Comparison of ENCODE assay signal across 17 cellular contexts in the genomic region with DNA sequence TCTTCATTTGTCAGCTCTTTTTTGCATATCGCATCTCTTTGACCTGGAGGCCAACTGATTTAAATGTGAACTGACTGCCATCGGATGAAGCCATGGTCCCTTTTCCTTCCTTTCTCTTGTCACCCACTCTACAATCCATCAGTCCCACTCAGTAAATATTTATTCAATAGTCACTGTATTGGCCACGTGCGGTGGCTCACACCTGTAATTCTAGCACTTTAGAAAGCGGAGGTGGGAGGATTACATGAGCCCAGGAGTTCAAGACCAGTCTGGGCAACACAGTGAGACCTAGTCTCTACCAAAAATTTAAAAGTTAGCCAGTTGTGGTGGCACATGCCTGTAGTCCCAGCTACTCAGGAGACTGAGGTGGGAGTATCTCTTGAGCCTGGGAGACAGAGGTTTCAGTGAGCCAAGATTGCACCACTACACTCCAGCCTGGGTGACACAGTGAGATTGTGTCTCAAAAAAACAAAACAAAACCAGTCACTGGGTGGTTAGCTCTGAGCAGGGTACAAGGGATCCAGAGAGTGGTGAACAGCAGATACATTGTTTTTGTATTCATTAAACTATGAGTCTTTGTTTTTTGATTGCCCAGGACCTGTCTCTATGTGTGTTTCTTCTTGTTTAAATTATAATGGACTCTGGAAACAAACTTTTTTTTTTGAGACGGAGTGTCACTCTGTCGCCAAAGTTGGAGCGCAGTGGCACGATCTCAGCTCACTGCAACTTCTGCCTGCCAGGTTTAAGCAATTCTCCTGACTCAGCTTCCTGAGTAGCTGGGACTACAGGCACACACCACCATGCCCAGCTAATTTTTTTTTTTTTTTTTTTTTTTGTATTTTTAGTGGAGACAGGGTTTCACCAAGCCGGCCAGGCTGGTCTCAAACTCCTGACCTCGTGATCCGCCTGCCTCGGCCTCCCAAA. TPM values are rescaled to one million over a fixed set of nuclear protein-coding genes. Genes with fewer than 3 reads are reported as not detected.
A peak's percentile ranks its signal among the peaks of the same experiment; 100 is the strongest.
DNase-seq lines count a peak whose midpoint lies in the region; ATAC-seq lines count a peak whose summit lies in the region.
"Had no signal": no experiment of that assay in that cellular context is flagged by ENCODE, and none has a peak within 500 bp of the region (broad histone marks: within the 10 kb centered on the region; RNA-seq: fewer than 3 reads in every experiment).

No MANE protein-coding gene starts in this region.

- no peaks in the 10 kb centered on the region for H3K27me3 Mint-ChIP-seq in dendritic cell treated with granulocyte-macrophage colony-stimulating factor and Interleukin-4, amounts not matched to agents 40 ng/mL and 50 ng/mL, for 4 days
- no peaks in the 10 kb centered on the region for H3K27me3 Mint-ChIP-seq in naive thymus-derived CD8-positive, alpha-beta T cell
- H3K27me3 Mint-ChIP-seq: activated naive CD8-positive, alpha-beta T cell had no signal

- H3K9me3 Mint-ChIP-seq in dendritic cell treated with granulocyte-macrophage colony-stimulating factor and Interleukin-4, amounts not matched to agents 40 ng/mL and 50 ng/mL, for 4 days, result no peaks in the 10 kb centered on the region
- H3K9me3 Mint-ChIP-seq in naive thymus-derived CD8-positive, alpha-beta T cell, result no peaks in the 10 kb centered on the region

- H3K4me3 ChIP-seq in MG63, result no peak overlapping the region
- no peak overlapping the region for H3K4me3 ChIP-seq in mesendoderm (ENCODE audit: low read length)
- H3K4me3 ChIP-seq: esophagus squamous epithelium had no signal

- POLR2A ChIA-PET in naive thymus-derived CD8-positive, alpha-beta T cell (lab: Charles Lee), result interaction anchor here (0.7 kb wide), 1 partner anchor 50 kb away, joined by 5 read pairs; no protein-coding TSS in a partner anchor

- H3K4me3 Mint-ChIP-seq in dendritic cell treated with granulocyte-macrophage colony-stimulating factor and Interleukin-4, amounts not matched to agents 40 ng/mL and 50 ng/mL, for 4 days, result no peak overlapping the region
- no peak overlapping the region for H3K4me3 Mint-ChIP-seq in naive thymus-derived CD8-positive, alpha-beta T cell
- H3K4me3 Mint-ChIP-seq: activated naive CD8-positive, alpha-beta T cell had no signal

- H2BK15ac ChIP-seq in mesendoderm (replicated peaks; ENCODE audit: low read depth), result no peak overlapping the region

- no peak overlapping the region for H3K18ac ChIP-seq in mesendoderm (ENCODE audit: low read length)

- H3K27ac ChIP-seq in mesendoderm (ENCODE audit: low read depth, low read length), result no peak overlapping the region

- no peaks in the 10 kb centered on the region for H3K9me3 ChIP-seq in MG63
- H3K9me3 ChIP-seq: esophagus squamous epithelium had no signal

- peak; percentile 67 for DNase-seq in Ammon's horn (ENCODE audit: low spot score)
- DNase-seq in MG63, result peak; percentile 10
- no peak for DNase-seq in naive thymus-derived CD8-positive, alpha-beta T cell
- no peak for DNase-seq in mesendoderm
- no peak for DNase-seq in inferior parietal cortex (ENCODE audit: extremely low spot score)
- no peak for DNase-seq in NCI-H146 treated with DMSO at 0.1 percent for 48 hours (lab: John Stamatoyannopoulos, UW; ENCODE audit: unreplicated experiment)
- DNase-seq in NCI-H2107 (lab: John Stamatoyannopoulos, UW), result no peak
- DNase-seq: cerebellar nuclear complex; DMS79; esophagus squamous epithelium; NCI-H1092 treated with DMSO at 0.1 percent for 48 hours; NCI-H446 treated with DMSO at 0.1 percent for 48 hours; posterior cingulate gyrus; RPMI8226; stimulated activated CD4-positive, alpha-beta T cell treated with anti-CD3 and anti-CD28 coated beads, Interleukin-2, amount 100 ng/mL, for 24 hours had no signal

- H3K23ac ChIP-seq in mesendoderm (ENCODE audit: low read length), result no peak overlapping the region

- no peak overlapping the region for H3K9ac ChIP-seq in mesendoderm (ENCODE audit: low read length)

- H3K36me3 Mint-ChIP-seq in dendritic cell treated with granulocyte-macrophage colony-stimulating factor and Interleukin-4, amounts not matched to agents 40 ng/mL and 50 ng/mL, for 4 days (ENCODE audit: low read depth), result peaks cover 90% of the 10 kb centered on the region
- peaks cover 5 to 29% (median 6%) of the 10 kb centered on the region in 3 donors for H3K36me3 Mint-ChIP-seq in naive thymus-derived CD8-positive, alpha-beta T cell

- no peaks in the 10 kb centered on the region for H3K4me1 ChIP-seq in mesendoderm (ENCODE audit: control insufficient read depth, low read depth, low read length)

- H3K4ac ChIP-seq in mesendoderm (ENCODE audit: low read depth, low read length), result no peak overlapping the region

- no peak overlapping the region for H4K8ac ChIP-seq in mesendoderm (ENCODE audit: low read depth, low read length)

- no peak overlapping the region for H2BK5ac ChIP-seq in mesendoderm (ENCODE audit: low read length)

- WGBS in mesendoderm (ENCODE audit: extremely low coverage, insufficient coverage, low lambda C conversion rate), result no CpG with 5 or more reads among the region's 13 CpGs

- peaks cover 52% of the 10 kb centered on the region for H3K4me1 Mint-ChIP-seq in dendritic cell treated with granulocyte-macrophage colony-stimulating factor and Interleukin-4, amounts not matched to agents 40 ng/mL and 50 ng/mL, for 4 days (ENCODE audit: low read depth)
- H3K4me1 Mint-ChIP-seq in naive thymus-derived CD8-positive, alpha-beta T cell, result peaks cover 14 to 46% (median 28%) of the 10 kb centered on the region in 4 donors

- H3K27me3 ChIP-seq in MG63 (no peaks in the 10 kb centered on the region), mesendoderm (ENCODE audit: insufficient read depth, low read length, poor library complexity) (no peaks in the 10 kb centered on the region)
- H3K27me3 ChIP-seq: esophagus squamous epithelium had no signal

- peaks cover 18% of the 10 kb centered on the region for H3K79me2 ChIP-seq in mesendoderm (ENCODE audit: control insufficient read depth, insufficient read depth, low read length)

- intact Hi-C loops in dendritic cell treated with granulocyte-macrophage colony-stimulating factor and Interleukin-4, amounts not matched to agents 40 ng/mL and 50 ng/mL, for 4 days (cut with micrococcal nuclease), result no loop called here

- peaks cover 21% of the 10 kb centered on the region for H3K79me1 ChIP-seq in mesendoderm (ENCODE audit: low read length)

- no peak overlapping the region for H2BK120ac ChIP-seq in mesendoderm (ENCODE audit: low read depth, low read length)

- H3K36me3 ChIP-seq in MG63, result peaks cover 6% of the 10 kb centered on the region
- H3K36me3 ChIP-seq in mesendoderm (ENCODE audit: control insufficient read depth, insufficient read depth, low read length), result peaks cover 2% of the 10 kb centered on the region

- no peak overlapping the region for H3K4me2 ChIP-seq in mesendoderm (ENCODE audit: low read length)

- H2AK5ac ChIP-seq in mesendoderm (ENCODE audit: low read length), result no peak overlapping the region

- no peak overlapping the region for H4K5ac ChIP-seq in mesendoderm (ENCODE audit: low read length)

- no peak overlapping the region for H3K56ac ChIP-seq in mesendoderm (ENCODE audit: low read length)

- ATAC-seq in naive thymus-derived CD8-positive, alpha-beta T cell, result no peak

- peak overlapping the region; percentile 65 for H3K27ac Mint-ChIP-seq in dendritic cell treated with granulocyte-macrophage colony-stimulating factor and Interleukin-4, amounts not matched to agents 40 ng/mL and 50 ng/mL, for 4 days
- H3K27ac Mint-ChIP-seq in naive thymus-derived CD8-positive, alpha-beta T cell, result peak overlapping the region in 6 of 10 donors; percentile 19 to 63 (median 40)

RNA-seq across cellular contexts. Expression of gene PHAF1, which starts 6.9 kb away (rescaled TPM):
- total RNA-seq in MG63 (2014; rRNA removed; shearing (Covaris generic); ENCODE audit: low replicate concordance), result 5.6 and 18.9 TPM in 2 replicates
- 10 to 100 TPM; 21.4 to 23.3 TPM for total RNA-seq in naive thymus-derived CD8-positive, alpha-beta T cell
- polyA plus RNA-seq in naive thymus-derived CD8-positive, alpha-beta T cell, result 10 to 100 TPM in 1 of 3 donors, 1 to 10 TPM in 2; 6.9 to 10.9 (median 6.9) TPM
- polyA plus RNA-seq in mesendoderm (2013, experiment 1 of 2), result 16.3 TPM
- 16.0 TPM for polyA plus RNA-seq in mesendoderm (2013, experiment 2 of 2)

RNA-seq across cellular contexts. Expression of gene B3GNT9, which starts 34.1 kb away (rescaled TPM):
- total RNA-seq in MG63 (2014; rRNA removed; shearing (Covaris generic); ENCODE audit: low replicate concordance), result 5.2 and 10.0 TPM in 2 replicates
- 1 to 10 TPM; 1.5 to 1.8 TPM for total RNA-seq in naive thymus-derived CD8-positive, alpha-beta T cell
- polyA plus RNA-seq in naive thymus-derived CD8-positive, alpha-beta T cell, result 1 to 10 TPM in 1 of 3 donors, under 1 TPM in 2; 0.19 to 1.1 (median 0.28) TPM
- polyA plus RNA-seq in mesendoderm (2013, experiment 1 of 2), result 2.2 TPM
- polyA plus RNA-seq in mesendoderm (2013, experiment 2 of 2), result 2.0 TPM

RNA-seq across cellular contexts. Expression of gene TRADD, which starts 43.1 kb away (rescaled TPM):
- total RNA-seq in MG63 (2014; rRNA removed; shearing (Covaris generic); ENCODE audit: low replicate concordance), result 11.4 and 14.4 TPM in 2 replicates
- total RNA-seq in naive thymus-derived CD8-positive, alpha-beta T cell, result 10 to 100 TPM; 41.0 to 43.4 TPM
- 10 to 100 TPM; 44.9 to 49.1 (median 48.2) TPM for polyA plus RNA-seq in naive thymus-derived CD8-positive, alpha-beta T cell
- polyA plus RNA-seq in mesendoderm (2013, experiment 1 of 2), result 0.15 TPM
- 0.08 TPM for polyA plus RNA-seq in mesendoderm (2013, experiment 2 of 2)

RNA-seq across cellular contexts. Expression of gene FBXL8, which starts 43.1 kb away (rescaled TPM):
- 2.5 and 7.0 TPM in 2 replicates for total RNA-seq in MG63 (2014; rRNA removed; shearing (Covaris generic); ENCODE audit: low replicate concordance)
- total RNA-seq in naive thymus-derived CD8-positive, alpha-beta T cell, result 10 to 100 TPM in 1 of 2 experiments, 1 to 10 TPM in 1; 9.0 to 10.9 TPM
- polyA plus RNA-seq in naive thymus-derived CD8-positive, alpha-beta T cell, result 1 to 10 TPM; 1.8 to 2.8 (median 2.5) TPM
- 0.08 TPM for polyA plus RNA-seq in mesendoderm (2013, experiment 1 of 2)
- 0.06 TPM for polyA plus RNA-seq in mesendoderm (2013, experiment 2 of 2)

RNA-seq across cellular contexts. Expression of gene HSF4, which starts 47.9 kb away (rescaled TPM):
- 3.9 TPM in 1 of 2 replicates, not detected in the other for total RNA-seq in MG63 (2014; rRNA removed; shearing (Covaris generic); ENCODE audit: low replicate concordance)
- 10 to 100 TPM in 1 of 2 experiments, 1 to 10 TPM in 1; 9.7 to 14.8 TPM for total RNA-seq in naive thymus-derived CD8-positive, alpha-beta T cell
- not detected for polyA plus RNA-seq in naive thymus-derived CD8-positive, alpha-beta T cell
- polyA plus RNA-seq in mesendoderm (2013, experiment 1 of 2), result not detected
- polyA plus RNA-seq in mesendoderm (2013, experiment 2 of 2), result not detected

Comparison
In these comparisons a context has a peak if more than half of its experiments do, and no peak if none do; other contexts are left out.
1. DNase-seq: peak in Ammon's horn (single experiment) and MG63 (single experiment); none in naive thymus-derived CD8-positive, alpha-beta T cell (0 of 10), mesendoderm (single experiment), inferior parietal cortex (single experiment), NCI-H146 treated with DMSO at 0.1 percent for 48 hours (single experiment) and NCI-H2107 (single experiment).